Comparison of ENCODE assay signal across 1 cellular context in the genomic region with DNA sequence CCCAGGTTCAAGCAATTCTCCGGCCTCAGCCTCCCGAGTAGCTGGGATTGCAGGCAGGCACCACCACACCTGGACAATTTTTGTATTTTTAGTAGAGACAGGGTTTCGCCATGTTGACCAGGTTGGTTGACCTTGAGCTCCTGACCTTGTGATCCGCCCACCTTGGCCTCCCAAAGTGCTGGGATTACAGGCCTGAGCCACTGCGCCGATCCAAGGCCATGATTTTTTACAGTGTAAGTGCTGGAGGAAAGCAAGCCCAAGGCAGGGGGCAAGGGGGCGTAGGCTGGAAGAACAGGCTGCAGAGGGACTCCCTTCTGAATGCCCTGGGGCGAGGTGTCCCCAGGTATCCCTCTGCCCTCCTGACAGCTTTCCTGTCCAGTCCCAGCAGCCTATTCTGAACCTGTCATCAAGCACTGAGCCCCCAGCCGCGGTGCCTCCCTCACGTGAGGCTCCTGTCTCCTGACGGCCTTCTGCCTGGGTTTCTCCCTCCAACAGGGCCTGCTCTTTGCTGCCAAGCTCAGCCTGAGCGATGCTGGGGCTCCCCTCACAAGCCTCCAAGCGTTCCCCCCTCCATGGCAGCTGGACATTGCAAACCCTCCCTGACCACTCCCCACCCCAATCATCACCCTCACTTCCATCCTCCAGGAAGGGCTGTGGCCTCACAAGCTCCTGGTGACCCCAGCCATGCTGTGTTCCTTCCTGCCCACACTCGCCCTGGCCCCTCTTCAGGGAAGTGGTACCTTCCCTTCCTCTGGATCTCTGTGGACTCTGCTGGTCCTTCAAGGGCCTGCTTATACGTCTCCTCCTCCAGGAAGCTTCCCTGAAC.
TF ChIP-seq lines count a peak whose summit lies in the region.

No MANE protein-coding gene starts in this region.

TF ChIP-seq in HepG2, 621 proteins besides CTCF, POLR2A, EP300 and RAD21 (continued from another document and continues in another):
- TF ChIP-seq, protein P1, sequence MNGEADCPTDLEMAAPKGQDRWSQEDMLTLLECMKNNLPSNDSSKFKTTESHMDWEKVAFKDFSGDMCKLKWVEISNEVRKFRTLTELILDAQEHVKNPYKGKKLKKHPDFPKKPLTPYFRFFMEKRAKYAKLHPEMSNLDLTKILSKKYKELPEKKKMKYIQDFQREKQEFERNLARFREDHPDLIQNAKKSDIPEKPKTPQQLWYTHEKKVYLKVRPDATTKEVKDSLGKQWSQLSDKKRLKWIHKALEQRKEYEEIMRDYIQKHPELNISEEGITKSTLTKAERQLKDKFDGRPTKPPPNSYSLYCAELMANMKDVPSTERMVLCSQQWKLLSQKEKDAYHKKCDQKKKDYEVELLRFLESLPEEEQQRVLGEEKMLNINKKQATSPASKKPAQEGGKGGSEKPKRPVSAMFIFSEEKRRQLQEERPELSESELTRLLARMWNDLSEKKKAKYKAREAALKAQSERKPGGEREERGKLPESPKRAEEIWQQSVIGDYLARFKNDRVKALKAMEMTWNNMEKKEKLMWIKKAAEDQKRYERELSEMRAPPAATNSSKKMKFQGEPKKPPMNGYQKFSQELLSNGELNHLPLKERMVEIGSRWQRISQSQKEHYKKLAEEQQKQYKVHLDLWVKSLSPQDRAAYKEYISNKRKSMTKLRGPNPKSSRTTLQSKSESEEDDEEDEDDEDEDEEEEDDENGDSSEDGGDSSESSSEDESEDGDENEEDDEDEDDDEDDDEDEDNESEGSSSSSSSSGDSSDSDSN (CRISPR knock-in tag; IDR thresholded peaks at IDR 0.05): peak; percentile 48
- peak; percentile 28; the same call in 1 of the 2 replicates for TF ChIP-seq DPF2 (CRISPR knock-in tag; IDR thresholded peaks at IDR 0.05; ENCODE audit: borderline replicate concordance, low read depth)
- TF ChIP-seq, protein P2, sequence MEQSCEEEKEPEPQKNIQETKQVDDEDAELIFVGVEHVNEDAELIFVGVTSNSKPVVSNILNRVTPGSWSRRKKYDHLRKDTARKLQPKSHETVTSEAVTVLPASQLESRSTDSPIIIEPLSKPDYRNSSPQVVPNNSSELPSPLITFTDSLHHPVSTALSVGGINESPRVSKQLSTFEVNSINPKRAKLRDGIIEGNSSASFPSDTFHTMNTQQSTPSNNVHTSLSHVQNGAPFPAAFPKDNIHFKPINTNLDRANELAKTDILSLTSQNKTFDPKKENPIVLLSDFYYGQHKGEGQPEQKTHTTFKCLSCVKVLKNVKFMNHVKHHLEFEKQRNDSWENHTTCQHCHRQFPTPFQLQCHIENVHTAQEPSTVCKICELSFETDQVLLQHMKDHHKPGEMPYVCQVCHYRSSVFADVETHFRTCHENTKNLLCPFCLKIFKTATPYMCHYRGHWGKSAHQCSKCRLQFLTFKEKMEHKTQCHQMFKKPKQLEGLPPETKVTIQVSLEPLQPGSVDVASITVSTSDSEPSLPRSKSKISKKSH (CRISPR knock-in tag; IDR thresholded peaks at IDR 0.05; ENCODE audit: borderline replicate concordance): 0 out of 2 replicates have a peak, but pooled peaks have one; percentile 19
- TF ChIP-seq NR2C2 (CRISPR knock-in tag; IDR thresholded peaks at IDR 0.05; ENCODE audit: borderline replicate concordance): peak; percentile 63
- TF ChIP-seq KAT7 (CRISPR knock-in tag; IDR thresholded peaks at IDR 0.05; ENCODE audit: borderline replicate concordance): peak; percentile 64; the same call in 1 of the 2 replicates
- TF ChIP-seq NRL (CRISPR knock-in tag; IDR thresholded peaks at IDR 0.05; ENCODE audit: borderline replicate concordance): 0 out of 2 replicates have a peak, but pooled peaks have one; percentile 70
- 0 out of 2 replicates have a peak, but pooled peaks have one; percentile 24 for TF ChIP-seq MED1 (CRISPR knock-in tag; IDR thresholded peaks at IDR 0.05)
- TF ChIP-seq, protein P3, sequence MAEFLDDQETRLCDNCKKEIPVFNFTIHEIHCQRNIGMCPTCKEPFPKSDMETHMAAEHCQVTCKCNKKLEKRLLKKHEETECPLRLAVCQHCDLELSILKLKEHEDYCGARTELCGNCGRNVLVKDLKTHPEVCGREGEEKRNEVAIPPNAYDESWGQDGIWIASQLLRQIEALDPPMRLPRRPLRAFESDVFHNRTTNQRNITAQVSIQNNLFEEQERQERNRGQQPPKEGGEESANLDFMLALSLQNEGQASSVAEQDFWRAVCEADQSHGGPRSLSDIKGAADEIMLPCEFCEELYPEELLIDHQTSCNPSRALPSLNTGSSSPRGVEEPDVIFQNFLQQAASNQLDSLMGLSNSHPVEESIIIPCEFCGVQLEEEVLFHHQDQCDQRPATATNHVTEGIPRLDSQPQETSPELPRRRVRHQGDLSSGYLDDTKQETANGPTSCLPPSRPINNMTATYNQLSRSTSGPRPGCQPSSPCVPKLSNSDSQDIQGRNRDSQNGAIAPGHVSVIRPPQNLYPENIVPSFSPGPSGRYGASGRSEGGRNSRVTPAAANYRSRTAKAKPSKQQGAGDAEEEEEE (CRISPR knock-in tag; IDR thresholded peaks at IDR 0.05; ENCODE audit: borderline replicate concordance): no peak
- TF ChIP-seq, protein P4, sequence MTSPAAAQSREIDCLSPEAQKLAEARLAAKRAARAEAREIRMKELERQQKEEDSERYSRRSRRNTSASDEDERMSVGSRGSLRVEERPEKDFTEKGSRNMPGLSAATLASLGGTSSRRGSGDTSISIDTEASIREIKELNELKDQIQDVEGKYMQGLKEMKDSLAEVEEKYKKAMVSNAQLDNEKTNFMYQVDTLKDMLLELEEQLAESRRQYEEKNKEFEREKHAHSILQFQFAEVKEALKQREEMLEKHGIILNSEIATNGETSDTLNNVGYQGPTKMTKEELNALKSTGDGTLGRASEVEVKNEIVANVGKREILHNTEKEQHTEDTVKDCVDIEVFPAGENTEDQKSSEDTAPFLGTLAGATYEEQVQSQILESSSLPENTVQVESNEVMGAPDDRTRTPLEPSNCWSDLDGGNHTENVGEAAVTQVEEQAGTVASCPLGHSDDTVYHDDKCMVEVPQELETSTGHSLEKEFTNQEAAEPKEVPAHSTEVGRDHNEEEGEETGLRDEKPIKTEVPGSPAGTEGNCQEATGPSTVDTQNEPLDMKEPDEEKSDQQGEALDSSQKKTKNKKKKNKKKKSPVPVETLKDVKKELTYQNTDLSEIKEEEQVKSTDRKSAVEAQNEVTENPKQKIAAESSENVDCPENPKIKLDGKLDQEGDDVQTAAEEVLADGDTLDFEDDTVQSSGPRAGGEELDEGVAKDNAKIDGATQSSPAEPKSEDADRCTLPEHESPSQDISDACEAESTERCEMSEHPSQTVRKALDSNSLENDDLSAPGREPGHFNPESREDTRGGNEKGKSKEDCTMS (CRISPR knock-in tag; conservative IDR thresholded peaks at IDR 0.05): no peak
- no peak for TF ChIP-seq TGIF2 (CRISPR knock-in tag; IDR thresholded peaks at IDR 0.05)
- no peak for TF ChIP-seq TMF1 (CRISPR knock-in tag; IDR thresholded peaks at IDR 0.05; ENCODE audit: low read depth)
- TF ChIP-seq, protein P5, sequence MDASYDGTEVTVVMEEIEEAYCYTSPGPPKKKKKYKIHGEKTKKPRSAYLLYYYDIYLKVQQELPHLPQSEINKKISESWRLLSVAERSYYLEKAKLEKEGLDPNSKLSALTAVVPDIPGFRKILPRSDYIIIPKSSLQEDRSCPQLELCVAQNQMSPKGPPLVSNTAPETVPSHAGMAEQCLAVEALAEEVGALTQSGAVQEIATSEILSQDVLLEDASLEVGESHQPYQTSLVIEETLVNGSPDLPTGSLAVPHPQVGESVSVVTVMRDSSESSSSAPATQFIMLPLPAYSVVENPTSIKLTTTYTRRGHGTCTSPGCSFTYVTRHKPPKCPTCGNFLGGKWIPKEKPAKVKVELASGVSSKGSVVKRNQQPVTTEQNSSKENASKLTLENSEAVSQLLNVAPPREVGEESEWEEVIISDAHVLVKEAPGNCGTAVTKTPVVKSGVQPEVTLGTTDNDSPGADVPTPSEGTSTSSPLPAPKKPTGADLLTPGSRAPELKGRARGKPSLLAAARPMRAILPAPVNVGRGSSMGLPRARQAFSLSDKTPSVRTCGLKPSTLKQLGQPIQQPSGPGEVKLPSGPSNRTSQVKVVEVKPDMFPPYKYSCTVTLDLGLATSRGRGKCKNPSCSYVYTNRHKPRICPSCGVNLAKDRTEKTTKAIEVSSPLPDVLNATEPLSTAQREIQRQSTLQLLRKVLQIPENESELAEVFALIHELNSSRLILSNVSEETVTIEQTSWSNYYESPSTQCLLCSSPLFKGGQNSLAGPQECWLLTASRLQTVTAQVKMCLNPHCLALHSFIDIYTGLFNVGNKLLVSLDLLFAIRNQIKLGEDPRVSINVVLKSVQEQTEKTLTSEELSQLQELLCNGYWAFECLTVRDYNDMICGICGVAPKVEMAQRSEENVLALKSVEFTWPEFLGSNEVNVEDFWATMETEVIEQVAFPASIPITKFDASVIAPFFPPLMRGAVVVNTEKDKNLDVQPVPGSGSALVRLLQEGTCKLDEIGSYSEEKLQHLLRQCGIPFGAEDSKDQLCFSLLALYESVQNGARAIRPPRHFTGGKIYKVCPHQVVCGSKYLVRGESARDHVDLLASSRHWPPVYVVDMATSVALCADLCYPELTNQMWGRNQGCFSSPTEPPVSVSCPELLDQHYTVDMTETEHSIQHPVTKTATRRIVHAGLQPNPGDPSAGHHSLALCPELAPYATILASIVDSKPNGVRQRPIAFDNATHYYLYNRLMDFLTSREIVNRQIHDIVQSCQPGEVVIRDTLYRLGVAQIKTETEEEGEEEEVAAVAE (CRISPR knock-in tag; IDR thresholded peaks at IDR 0.05; ENCODE audit: borderline replicate concordance): no peak
- no peak for TF ChIP-seq ZFP1 (CRISPR knock-in tag; IDR thresholded peaks at IDR 0.05)
- TF ChIP-seq, protein P6, sequence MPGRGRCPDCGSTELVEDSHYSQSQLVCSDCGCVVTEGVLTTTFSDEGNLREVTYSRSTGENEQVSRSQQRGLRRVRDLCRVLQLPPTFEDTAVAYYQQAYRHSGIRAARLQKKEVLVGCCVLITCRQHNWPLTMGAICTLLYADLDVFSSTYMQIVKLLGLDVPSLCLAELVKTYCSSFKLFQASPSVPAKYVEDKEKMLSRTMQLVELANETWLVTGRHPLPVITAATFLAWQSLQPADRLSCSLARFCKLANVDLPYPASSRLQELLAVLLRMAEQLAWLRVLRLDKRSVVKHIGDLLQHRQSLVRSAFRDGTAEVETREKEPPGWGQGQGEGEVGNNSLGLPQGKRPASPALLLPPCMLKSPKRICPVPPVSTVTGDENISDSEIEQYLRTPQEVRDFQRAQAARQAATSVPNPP (CRISPR knock-in tag; IDR thresholded peaks at IDR 0.05): no peak
- TF ChIP-seq, protein P7, sequence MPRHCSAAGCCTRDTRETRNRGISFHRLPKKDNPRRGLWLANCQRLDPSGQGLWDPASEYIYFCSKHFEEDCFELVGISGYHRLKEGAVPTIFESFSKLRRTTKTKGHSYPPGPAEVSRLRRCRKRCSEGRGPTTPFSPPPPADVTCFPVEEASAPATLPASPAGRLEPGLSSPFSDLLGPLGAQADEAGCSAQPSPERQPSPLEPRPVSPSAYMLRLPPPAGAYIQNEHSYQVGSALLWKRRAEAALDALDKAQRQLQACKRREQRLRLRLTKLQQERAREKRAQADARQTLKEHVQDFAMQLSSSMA (CRISPR knock-in tag; IDR thresholded peaks at IDR 0.05): no peak
- TF ChIP-seq ZNF234 (CRISPR knock-in tag; conservative IDR thresholded peaks at IDR 0.05): no peak
- TF ChIP-seq ZNF724P (CRISPR knock-in tag; IDR thresholded peaks at IDR 0.05; ENCODE audit: borderline replicate concordance): 0 out of 2 replicates have a peak, but pooled peaks have one; percentile 22
- TF ChIP-seq LCORL (IDR thresholded peaks at IDR 0.05): no peak
- peak; percentile 80 for TF ChIP-seq LCORL (CRISPR knock-in tag; IDR thresholded peaks at IDR 0.05)
- TF ChIP-seq, protein P8, sequence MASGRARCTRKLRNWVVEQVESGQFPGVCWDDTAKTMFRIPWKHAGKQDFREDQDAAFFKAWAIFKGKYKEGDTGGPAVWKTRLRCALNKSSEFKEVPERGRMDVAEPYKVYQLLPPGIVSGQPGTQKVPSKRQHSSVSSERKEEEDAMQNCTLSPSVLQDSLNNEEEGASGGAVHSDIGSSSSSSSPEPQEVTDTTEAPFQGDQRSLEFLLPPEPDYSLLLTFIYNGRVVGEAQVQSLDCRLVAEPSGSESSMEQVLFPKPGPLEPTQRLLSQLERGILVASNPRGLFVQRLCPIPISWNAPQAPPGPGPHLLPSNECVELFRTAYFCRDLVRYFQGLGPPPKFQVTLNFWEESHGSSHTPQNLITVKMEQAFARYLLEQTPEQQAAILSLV (CRISPR knock-in tag; IDR thresholded peaks at IDR 0.05; ENCODE audit: borderline replicate concordance): no peak
- no peak for TF ChIP-seq ZNF441 (CRISPR knock-in tag; IDR thresholded peaks at IDR 0.05; ENCODE audit: borderline replicate concordance)
- no peak for TF ChIP-seq ZNF282 (IDR thresholded peaks at IDR 0.05; ENCODE audit: partially characterized antibody)
- TF ChIP-seq, protein P9, sequence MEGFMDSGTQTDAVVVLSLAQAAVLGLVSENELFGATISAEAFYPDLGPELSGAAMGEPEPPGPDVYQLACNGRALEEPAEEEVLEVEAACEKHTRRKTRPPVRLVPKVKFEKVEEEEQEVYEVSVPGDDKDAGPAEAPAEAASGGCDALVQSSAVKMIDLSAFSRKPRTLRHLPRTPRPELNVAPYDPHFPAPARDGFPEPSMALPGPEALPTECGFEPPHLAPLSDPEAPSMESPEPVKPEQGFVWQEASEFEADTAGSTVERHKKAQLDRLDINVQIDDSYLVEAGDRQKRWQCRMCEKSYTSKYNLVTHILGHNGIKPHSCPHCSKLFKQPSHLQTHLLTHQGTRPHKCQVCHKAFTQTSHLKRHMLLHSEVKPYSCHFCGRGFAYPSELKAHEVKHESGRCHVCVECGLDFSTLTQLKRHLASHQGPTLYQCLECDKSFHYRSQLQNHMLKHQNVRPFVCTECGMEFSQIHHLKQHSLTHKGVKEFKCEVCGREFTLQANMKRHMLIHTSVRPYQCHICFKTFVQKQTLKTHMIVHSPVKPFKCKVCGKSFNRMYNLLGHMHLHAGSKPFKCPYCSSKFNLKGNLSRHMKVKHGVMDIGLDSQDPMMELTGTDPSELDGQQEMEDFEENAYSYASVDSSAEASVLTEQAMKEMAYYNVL (CRISPR knock-in tag; IDR thresholded peaks at IDR 0.05; ENCODE audit: borderline replicate concordance): no peak; the same call in 1 of the 2 replicates
- no peak for TF ChIP-seq ZNF747 (CRISPR knock-in tag; IDR thresholded peaks at IDR 0.05; ENCODE audit: borderline replicate concordance)
- TF ChIP-seq, protein P10, sequence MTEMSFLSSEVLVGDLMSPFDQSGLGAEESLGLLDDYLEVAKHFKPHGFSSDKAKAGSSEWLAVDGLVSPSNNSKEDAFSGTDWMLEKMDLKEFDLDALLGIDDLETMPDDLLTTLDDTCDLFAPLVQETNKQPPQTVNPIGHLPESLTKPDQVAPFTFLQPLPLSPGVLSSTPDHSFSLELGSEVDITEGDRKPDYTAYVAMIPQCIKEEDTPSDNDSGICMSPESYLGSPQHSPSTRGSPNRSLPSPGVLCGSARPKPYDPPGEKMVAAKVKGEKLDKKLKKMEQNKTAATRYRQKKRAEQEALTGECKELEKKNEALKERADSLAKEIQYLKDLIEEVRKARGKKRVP (CRISPR knock-in tag; IDR thresholded peaks at IDR 0.05): no peak
- TF ChIP-seq ZNF652 (CRISPR knock-in tag; IDR thresholded peaks at IDR 0.05; ENCODE audit: borderline replicate concordance, low read depth): no peak
- TF ChIP-seq, protein P11, sequence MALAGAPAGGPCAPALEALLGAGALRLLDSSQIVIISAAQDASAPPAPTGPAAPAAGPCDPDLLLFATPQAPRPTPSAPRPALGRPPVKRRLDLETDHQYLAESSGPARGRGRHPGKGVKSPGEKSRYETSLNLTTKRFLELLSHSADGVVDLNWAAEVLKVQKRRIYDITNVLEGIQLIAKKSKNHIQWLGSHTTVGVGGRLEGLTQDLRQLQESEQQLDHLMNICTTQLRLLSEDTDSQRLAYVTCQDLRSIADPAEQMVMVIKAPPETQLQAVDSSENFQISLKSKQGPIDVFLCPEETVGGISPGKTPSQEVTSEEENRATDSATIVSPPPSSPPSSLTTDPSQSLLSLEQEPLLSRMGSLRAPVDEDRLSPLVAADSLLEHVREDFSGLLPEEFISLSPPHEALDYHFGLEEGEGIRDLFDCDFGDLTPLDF (CRISPR knock-in tag; IDR thresholded peaks at IDR 0.05): no peak
- no peak for TF ChIP-seq ZC3H4 (CRISPR knock-in tag; IDR thresholded peaks at IDR 0.05; ENCODE audit: borderline replicate concordance)
- peak; percentile 13; the same call in 1 of the 2 replicates for TF ChIP-seq NCOA1 (CRISPR knock-in tag; IDR thresholded peaks at IDR 0.05)
- no peak for TF ChIP-seq ELF1 (CRISPR knock-in tag; IDR thresholded peaks at IDR 0.05)
- no peak for TF ChIP-seq HOXA9 (CRISPR knock-in tag; IDR thresholded peaks at IDR 0.05; ENCODE audit: borderline replicate concordance)
